Comparison of ENCODE assay signal across 25 cellular contexts in genomic region chr2:180743412-180743811, GRCh38.
"Had no signal": no experiment of that assay in that cellular context is flagged by ENCODE, and none has a peak within 500 bp of the region (broad histone marks: within the 10 kb centered on the region; RNA-seq: fewer than 3 reads in every experiment).

No MANE protein-coding gene starts in this region.

- H3K4me1 ChIP-seq: heart left ventricle, pancreas, sigmoid colon, spleen, tibial nerve had no signal

- H3K27ac ChIP-seq: foreskin keratinocyte, heart left ventricle, pancreas, sigmoid colon, spleen, tibial nerve had no signal

- DNase-seq: activated CD4-positive, alpha-beta memory T cell treated with anti-CD3 and anti-CD28 coated beads for 36 hours; activated CD4-positive, alpha-beta T cell treated with anti-CD3 and anti-CD28 coated beads, Interleukin-2, amount 10 ng/mL, durations not matched to agents 24 days and 14 days; activated CD4-positive, CD25-positive, alpha-beta regulatory T cell treated with anti-CD3 and anti-CD28 coated beads, Interleukin-2, amount 50 U/mL, for 72 hours; activated CD8-positive, alpha-beta memory T cell treated with anti-CD3 and anti-CD28 coated beads, Interleukin-2, amount 50 U/mL, for 48 hours; activated gamma-delta T cell treated with Interleukin-2 at 50 U/mL for 16 hours; activated naive CD4-positive, alpha-beta T cell treated with anti-CD3 and anti-CD28 coated beads, Interleukin-2, amount 50 U/mL, for 16 hours; activated T-cell treated with anti-CD3 and anti-CD28 coated beads, Interleukin-2, amount 50 U/mL, for 4 hours; amniotic stem cell; caudate nucleus; cortex of kidney; heart left ventricle; hypothalamus; immature natural killer cell; naive thymus-derived CD8-positive, alpha-beta T cell; nucleus accumbens; pancreas; psoas muscle; sigmoid colon; spleen; stimulated activated naive CD4-positive, alpha-beta T cell; T1000 had no signal

- H3K4me3 ChIP-seq: heart left ventricle, pancreas, psoas muscle, sigmoid colon, spleen, tibial nerve had no signal

- H3K9me3 ChIP-seq: heart left ventricle, pancreas, psoas muscle, sigmoid colon, spleen, tibial nerve had no signal

- H3K27me3 ChIP-seq: foreskin keratinocyte, heart left ventricle, pancreas, sigmoid colon, spleen, tibial nerve had no signal

- ATAC-seq: activated T-cell treated with anti-CD3 and anti-CD28 coated beads, Interleukin-2, amount 50 U/mL, for 4 hours; activated T-helper 17 cell treated with anti-CD3 and anti-CD28 coated beads, Interleukin-2, amount 50 U/mL, for 72 hours; esophagus mucosa; heart left ventricle; naive thymus-derived CD8-positive, alpha-beta T cell; pancreas; psoas muscle had no signal

- H3K36me3 ChIP-seq: heart left ventricle, pancreas, sigmoid colon, spleen, tibial nerve had no signal
